In genomic region chr13:59318320-59318930, GRCh38 we compare ENCODE assay signal across 8 cellular contexts.
DNase-seq lines count a peak whose midpoint lies in the region; ATAC-seq, FAIRE-seq and TF ChIP-seq lines count a peak whose summit lies in the region.

No MANE protein-coding gene starts in this region.

- no peaks in the 10 kb centered on the region for H3K9me3 Mint-ChIP-seq in CD4-positive, alpha-beta T cell

- intact Hi-C loops in CD4-positive, alpha-beta T cell (cut with DNase I, micrococcal nuclease), result no loop called here
- intact Hi-C loops in posterior cingulate gyrus (cut with DNase I), result no loop called here

- no peak for ATAC-seq in CD4-positive, alpha-beta T cell (ENCODE audit: poor library complexity)

- H3K27ac Mint-ChIP-seq in CD4-positive, alpha-beta T cell, result no peak overlapping the region

- CTCF ChIA-PET in CD4-positive, alpha-beta T cell (lab: Charles Lee), result interaction anchor here (0.6 kb wide), 1 partner anchor 39 kb away, joined by 3 read pairs; no protein-coding TSS in a partner anchor

- peak; percentile 63 for TF ChIP-seq CTCF in CD4-positive, alpha-beta T cell (IDR thresholded peaks at IDR 0.05)

- H3K36me3 Mint-ChIP-seq in CD4-positive, alpha-beta T cell (ENCODE audit: low read depth), result no peaks in the 10 kb centered on the region

- peak; percentile 4 to 46 (median 14) for DNase-seq in CD4-positive, alpha-beta T cell
- DNase-seq in GM19239 (ENCODE audit: insufficient read length, low spot score) (peak; percentile 5), HT-29 (ENCODE audit: low spot score) (peak; percentile 82), OCI-M2 (lab: John Stamatoyannopoulos, UW; ENCODE audit: unreplicated experiment) (peak; percentile 26), globus pallidus (ENCODE audit: low spot score) (peak; percentile 54), posterior cingulate gyrus (peak; percentile 49 to 94 (median 80)), DMS79 treated with DMSO at 0.1 percent for 48 hours (lab: John Stamatoyannopoulos, UW) (no peak)
- DNase-seq in activated effector memory CD4-positive, alpha-beta T cell treated with Interleukin-2 at 50 U/mL for 16 hours, result peak; percentile 7

- POLR2A ChIA-PET in CD4-positive, alpha-beta T cell (lab: Charles Lee), result no interaction called here

- FAIRE-seq in GM19239 (lab: Jason Lieb, UNC), result peak; percentile 31

- no peak overlapping the region for H3K4me3 Mint-ChIP-seq in CD4-positive, alpha-beta T cell

- H3K4me1 Mint-ChIP-seq in CD4-positive, alpha-beta T cell (ENCODE audit: low read depth), result no peaks in the 10 kb centered on the region

- H3K27ac ChIP-seq in CD4-positive, alpha-beta T cell (ENCODE audit: low read depth, low read length), result no peak overlapping the region

- peaks cover 4% of the 10 kb centered on the region for H3K27me3 ChIP-seq in CD4-positive, alpha-beta T cell (ENCODE audit: control insufficient read depth, insufficient read depth, low read length)

- no peaks in the 10 kb centered on the region for H3K9me3 ChIP-seq in CD4-positive, alpha-beta T cell (ENCODE audit: control insufficient read depth, low read length)

- peaks cover 9% of the 10 kb centered on the region for H3K27me3 Mint-ChIP-seq in CD4-positive, alpha-beta T cell
